In genomic region chr18:51184092-51184458, GRCh38 we compare ENCODE assay signal across 1 cellular context.
TF ChIP-seq lines count a peak whose summit lies in the region.

No MANE protein-coding gene starts in this region.

TF ChIP-seq in K562, 482 proteins besides CTCF, POLR2A, EP300 and RAD21:
- no peak for TF ChIP-seq SP2 (IDR thresholded peaks at IDR 0.05; ENCODE audit: extremely low read depth, low read depth, low read length, poor library complexity, severe bottlenecking)
- TF ChIP-seq NFE2L1 (tag; IDR thresholded peaks at IDR 0.05; ENCODE audit: borderline replicate concordance, low read depth): no peak
- 0 out of 2 replicates have a peak, but pooled peaks have one; percentile 11 for TF ChIP-seq ARID1B (IDR thresholded peaks at IDR 0.05)
- TF ChIP-seq HBP1 (CRISPR knock-in tag; IDR thresholded peaks at IDR 0.05): no peak
- peak; percentile 63 for TF ChIP-seq CBFA2T3 (IDR thresholded peaks at IDR 0.05)
- no peak for TF ChIP-seq GATAD2A (IDR thresholded peaks at IDR 0.05)
- no peak for TF ChIP-seq BACH1 (tag; IDR thresholded peaks at IDR 0.05)
- peak; percentile 39 for TF ChIP-seq CBFA2T2 (conservative IDR thresholded peaks at IDR 0.05)
- no peak for TF ChIP-seq ZNF717 (CRISPR knock-in tag; IDR thresholded peaks at IDR 0.05)
TF ChIP-seq in K562: peak in this region for 3.
